2 cellular contexts compared by ENCODE assay signal in the genomic region with DNA sequence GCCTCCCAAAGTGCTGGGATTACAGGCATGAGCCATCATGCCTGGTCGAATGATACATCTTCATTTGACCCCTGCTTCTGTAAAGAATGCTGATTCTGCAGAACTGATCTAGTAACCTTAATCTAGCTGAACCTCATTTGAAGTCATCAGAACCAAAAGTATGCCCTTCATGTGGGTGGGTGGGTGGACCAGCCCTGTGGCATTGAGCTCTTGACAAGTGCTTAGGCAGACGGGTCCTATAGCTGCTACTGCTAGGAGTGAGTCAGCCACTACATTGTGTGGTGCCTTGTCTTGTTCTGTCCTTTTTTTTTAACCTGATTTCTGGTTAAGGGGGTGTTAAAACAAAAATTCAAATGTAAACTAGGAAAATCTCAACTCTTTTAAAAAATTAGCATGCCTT.
TF ChIP-seq lines count a peak whose summit lies in the region.

No MANE protein-coding gene starts in this region.

TF ChIP-seq in SK-N-SH treated with all-trans-retinoic acid at 6 μM for 48 hours, 23 proteins besides CTCF, POLR2A, EP300 and RAD21 (continued from another document):
- TF ChIP-seq, protein P1, sequence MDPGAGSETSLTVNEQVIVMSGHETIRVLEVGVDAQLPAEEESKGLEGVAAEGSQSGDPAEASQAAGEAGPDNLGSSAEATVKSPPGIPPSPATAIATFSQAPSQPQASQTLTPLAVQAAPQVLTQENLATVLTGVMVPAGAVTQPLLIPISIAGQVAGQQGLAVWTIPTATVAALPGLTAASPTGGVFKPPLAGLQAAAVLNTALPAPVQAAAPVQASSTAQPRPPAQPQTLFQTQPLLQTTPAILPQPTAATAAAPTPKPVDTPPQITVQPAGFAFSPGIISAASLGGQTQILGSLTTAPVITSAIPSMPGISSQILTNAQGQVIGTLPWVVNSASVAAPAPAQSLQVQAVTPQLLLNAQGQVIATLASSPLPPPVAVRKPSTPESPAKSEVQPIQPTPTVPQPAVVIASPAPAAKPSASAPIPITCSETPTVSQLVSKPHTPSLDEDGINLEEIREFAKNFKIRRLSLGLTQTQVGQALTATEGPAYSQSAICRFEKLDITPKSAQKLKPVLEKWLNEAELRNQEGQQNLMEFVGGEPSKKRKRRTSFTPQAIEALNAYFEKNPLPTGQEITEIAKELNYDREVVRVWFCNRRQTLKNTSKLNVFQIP (CRISPR knock-in tag; IDR thresholded peaks at IDR 0.05; ENCODE audit: borderline replicate concordance, low read depth), result no peak
- no peak for TF ChIP-seq PATZ1 (CRISPR knock-in tag; IDR thresholded peaks at IDR 0.05; ENCODE audit: borderline replicate concordance)
- no peak for TF ChIP-seq CSRNP3 (CRISPR knock-in tag; IDR thresholded peaks at IDR 0.05)
- TF ChIP-seq RARB (CRISPR knock-in tag; IDR thresholded peaks at IDR 0.05), result no peak
- TF ChIP-seq ESRRG (CRISPR knock-in tag; IDR thresholded peaks at IDR 0.05), result no peak
- TF ChIP-seq TSHZ2 (CRISPR knock-in tag; IDR thresholded peaks at IDR 0.05), result no peak
- no peak for TF ChIP-seq SNAI2 (CRISPR knock-in tag; IDR thresholded peaks at IDR 0.05)
- no peak for TF ChIP-seq CSDC2 (CRISPR knock-in tag; IDR thresholded peaks at IDR 0.05)
- TF ChIP-seq ZNF70 (CRISPR knock-in tag; IDR thresholded peaks at IDR 0.05), result no peak

TF ChIP-seq in SK-N-SH, 30 proteins besides CTCF, POLR2A, EP300 and RAD21 (continued from another document):
- TF ChIP-seq, protein P2, sequence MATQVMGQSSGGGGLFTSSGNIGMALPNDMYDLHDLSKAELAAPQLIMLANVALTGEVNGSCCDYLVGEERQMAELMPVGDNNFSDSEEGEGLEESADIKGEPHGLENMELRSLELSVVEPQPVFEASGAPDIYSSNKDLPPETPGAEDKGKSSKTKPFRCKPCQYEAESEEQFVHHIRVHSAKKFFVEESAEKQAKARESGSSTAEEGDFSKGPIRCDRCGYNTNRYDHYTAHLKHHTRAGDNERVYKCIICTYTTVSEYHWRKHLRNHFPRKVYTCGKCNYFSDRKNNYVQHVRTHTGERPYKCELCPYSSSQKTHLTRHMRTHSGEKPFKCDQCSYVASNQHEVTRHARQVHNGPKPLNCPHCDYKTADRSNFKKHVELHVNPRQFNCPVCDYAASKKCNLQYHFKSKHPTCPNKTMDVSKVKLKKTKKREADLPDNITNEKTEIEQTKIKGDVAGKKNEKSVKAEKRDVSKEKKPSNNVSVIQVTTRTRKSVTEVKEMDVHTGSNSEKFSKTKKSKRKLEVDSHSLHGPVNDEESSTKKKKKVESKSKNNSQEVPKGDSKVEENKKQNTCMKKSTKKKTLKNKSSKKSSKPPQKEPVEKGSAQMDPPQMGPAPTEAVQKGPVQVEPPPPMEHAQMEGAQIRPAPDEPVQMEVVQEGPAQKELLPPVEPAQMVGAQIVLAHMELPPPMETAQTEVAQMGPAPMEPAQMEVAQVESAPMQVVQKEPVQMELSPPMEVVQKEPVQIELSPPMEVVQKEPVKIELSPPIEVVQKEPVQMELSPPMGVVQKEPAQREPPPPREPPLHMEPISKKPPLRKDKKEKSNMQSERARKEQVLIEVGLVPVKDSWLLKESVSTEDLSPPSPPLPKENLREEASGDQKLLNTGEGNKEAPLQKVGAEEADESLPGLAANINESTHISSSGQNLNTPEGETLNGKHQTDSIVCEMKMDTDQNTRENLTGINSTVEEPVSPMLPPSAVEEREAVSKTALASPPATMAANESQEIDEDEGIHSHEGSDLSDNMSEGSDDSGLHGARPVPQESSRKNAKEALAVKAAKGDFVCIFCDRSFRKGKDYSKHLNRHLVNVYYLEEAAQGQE (IDR thresholded peaks at IDR 0.05; ENCODE audit: low read depth, low read length), result no peak
- TF ChIP-seq, protein P3, sequence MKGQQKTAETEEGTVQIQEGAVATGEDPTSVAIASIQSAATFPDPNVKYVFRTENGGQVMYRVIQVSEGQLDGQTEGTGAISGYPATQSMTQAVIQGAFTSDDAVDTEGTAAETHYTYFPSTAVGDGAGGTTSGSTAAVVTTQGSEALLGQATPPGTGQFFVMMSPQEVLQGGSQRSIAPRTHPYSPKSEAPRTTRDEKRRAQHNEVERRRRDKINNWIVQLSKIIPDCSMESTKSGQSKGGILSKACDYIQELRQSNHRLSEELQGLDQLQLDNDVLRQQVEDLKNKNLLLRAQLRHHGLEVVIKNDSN (IDR thresholded peaks at IDR 0.05; ENCODE audit: borderline replicate concordance, low read depth), result no peak
- TF ChIP-seq RFX5 (IDR thresholded peaks at IDR 0.05; ENCODE audit: low read length) (no peak), NFIC (IDR thresholded peaks at IDR 0.05; ENCODE audit: borderline replicate concordance) (no peak), FOSL2 (IDR thresholded peaks at IDR 0.05; ENCODE audit: borderline replicate concordance, low read depth) (no peak), RCOR1 (IDR thresholded peaks at IDR 0.05; ENCODE audit: low read length) (no peak)
- TF ChIP-seq, protein P4, sequence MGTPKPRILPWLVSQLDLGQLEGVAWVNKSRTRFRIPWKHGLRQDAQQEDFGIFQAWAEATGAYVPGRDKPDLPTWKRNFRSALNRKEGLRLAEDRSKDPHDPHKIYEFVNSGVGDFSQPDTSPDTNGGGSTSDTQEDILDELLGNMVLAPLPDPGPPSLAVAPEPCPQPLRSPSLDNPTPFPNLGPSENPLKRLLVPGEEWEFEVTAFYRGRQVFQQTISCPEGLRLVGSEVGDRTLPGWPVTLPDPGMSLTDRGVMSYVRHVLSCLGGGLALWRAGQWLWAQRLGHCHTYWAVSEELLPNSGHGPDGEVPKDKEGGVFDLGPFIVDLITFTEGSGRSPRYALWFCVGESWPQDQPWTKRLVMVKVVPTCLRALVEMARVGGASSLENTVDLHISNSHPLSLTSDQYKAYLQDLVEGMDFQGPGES (IDR thresholded peaks at IDR 0.05; ENCODE audit: low read depth, low read length), result no peak
